ENCODE assay signal across 8 cellular contexts in the genomic region with DNA sequence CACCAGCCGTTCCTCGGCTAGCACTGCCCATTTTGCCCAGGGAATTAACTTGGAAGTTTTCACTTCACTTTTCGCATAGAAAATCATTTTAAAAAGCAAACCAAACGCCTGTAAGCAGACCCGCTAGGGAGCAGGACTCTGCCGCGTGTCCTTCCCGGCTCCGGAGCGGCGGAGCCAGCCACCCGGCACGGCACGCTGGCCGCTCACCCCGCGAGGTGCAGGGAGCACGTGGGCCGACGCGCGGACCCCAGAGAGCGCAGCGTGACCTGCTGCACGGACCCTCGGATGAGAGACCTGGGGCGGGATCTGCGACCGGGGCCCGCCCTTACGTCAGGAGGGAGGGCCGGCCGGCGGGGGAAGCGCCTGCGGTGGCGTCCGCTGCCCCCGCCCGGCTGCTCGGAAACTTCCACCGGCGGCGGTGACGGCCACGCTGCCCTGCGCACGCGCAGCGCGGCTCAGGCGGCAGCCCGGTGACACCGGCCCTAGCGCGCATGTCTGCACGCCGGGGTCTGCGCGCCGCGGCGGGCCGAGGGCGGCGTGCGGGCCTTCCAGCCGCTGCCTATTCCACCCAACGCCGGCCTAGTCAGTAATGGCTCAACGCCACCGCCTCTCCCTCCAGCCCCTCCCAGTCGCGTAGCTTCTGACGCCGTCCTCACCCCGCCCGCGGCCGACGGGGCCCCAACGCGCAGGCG. TPM values are rescaled to one million over a fixed set of nuclear protein-coding genes. Genes with fewer than 3 reads are reported as not detected.
DNase-seq lines count a peak whose midpoint lies in the region; ATAC-seq and TF ChIP-seq lines count a peak whose summit lies in the region.

No MANE protein-coding gene starts in this region.

- TF ChIP-seq CTCF in CD14-positive monocyte (IDR thresholded peaks at IDR 0.05) (no peak), lower lobe of right lung (IDR thresholded peaks at IDR 0.05) (no peak)

- no peaks in the 10 kb centered on the region for H3K9me3 ChIP-seq in lower lobe of right lung

- H3K27me3 Mint-ChIP-seq in CD14-positive monocyte (ENCODE audit: low read depth in 3 of 3) = peaks cover 3 to 9% (median 8%) of the 10 kb centered on the region in 3 donors

- H3K36me3 Mint-ChIP-seq in CD14-positive monocyte = peaks cover 0 to 7% of the 10 kb centered on the region in 2 donors

- H3K4me3 ChIP-seq in lower lobe of right lung = peak overlapping the region; percentile 64

- H3K9me3 Mint-ChIP-seq in CD14-positive monocyte = no peaks in the 10 kb centered on the region

- no peaks in the 10 kb centered on the region for H3K36me3 ChIP-seq in lower lobe of right lung

- H3K4me3 Mint-ChIP-seq in CD14-positive monocyte = peak overlapping the region; percentile 88 to 94

- H3K27me3 ChIP-seq in lower lobe of right lung (ENCODE audit: low read depth) = no peaks in the 10 kb centered on the region

- peak overlapping the region; percentile 91 to 97 (median 96) for H3K27ac Mint-ChIP-seq in CD14-positive monocyte

- intact Hi-C loops in CD14-positive monocyte (cut with micrococcal nuclease) = loop anchor here (2.0 to 5.0 kb wide), 3 partner anchors 68 to 1290 kb away; a partner anchor contains a TSS
- intact Hi-C loops in lower lobe of right lung (cut with DNase I) = no loop called here

- peaks cover 45% of the 10 kb centered on the region for H3K4me1 Mint-ChIP-seq in CD14-positive monocyte

- H3K27ac ChIP-seq in lower lobe of right lung = peak overlapping the region; percentile 98

- peak; percentile 96 for DNase-seq in CD14-positive monocyte (ENCODE audit: low spot score)
- DNase-seq in NCI-H748 (lab: John Stamatoyannopoulos, UW; ENCODE audit: unreplicated experiment) = peak; percentile 100
- peak; percentile 95 to 96 for DNase-seq in activated CD4-positive, alpha-beta T cell treated with anti-CD3 and anti-CD28 coated beads, Interleukin-2, amount 50 U/mL, for 48 hours
- peak; percentile 87 to 96 for DNase-seq in dermis microvascular lymphatic vessel endothelial cell (ENCODE audit: low read depth in 2 of 2)
- peak; percentile 97 for DNase-seq in lower lobe of right lung
- DNase-seq in stimulated activated CD4-positive, alpha-beta T cell treated with anti-CD3 and anti-CD28 coated beads, TNF-alpha, amount 100 ng/mL, for 1 hour (ENCODE audit: low read depth in 3 of 3, low spot score in 1 of 3) = peak in 2 of 3 donors; percentile 95

- ATAC-seq in GM19395 (IDR thresholded peaks at IDR 0.05; ENCODE audit: unreplicated experiment) (peak; percentile 68), HG03520 (IDR thresholded peaks at IDR 0.05; ENCODE audit: unreplicated experiment) (peak; percentile 60), lower lobe of right lung (peak; percentile 92 to 94)

- H3K4me1 ChIP-seq in lower lobe of right lung = peaks cover 32% of the 10 kb centered on the region

RNA-seq across cellular contexts. Expression of a gene that starts 0.5 kb away (rescaled TPM):
- under 1 TPM; 0.17 to 0.44 TPM for polyA plus RNA-seq in CD14-positive monocyte
- total RNA-seq in dermis microvascular lymphatic vessel endothelial cell (6.9 and 8.0 TPM in 2 replicates), lower lobe of right lung (24.1 TPM)

Comparison
In these comparisons a context has a peak if more than half of its experiments do, and no peak if none do; other contexts are left out.
1. Peak in every context shown above with its lines: DNase-seq, ATAC-seq, H3K4me3 ChIP-seq and H3K27ac ChIP-seq.